In the genomic region with DNA sequence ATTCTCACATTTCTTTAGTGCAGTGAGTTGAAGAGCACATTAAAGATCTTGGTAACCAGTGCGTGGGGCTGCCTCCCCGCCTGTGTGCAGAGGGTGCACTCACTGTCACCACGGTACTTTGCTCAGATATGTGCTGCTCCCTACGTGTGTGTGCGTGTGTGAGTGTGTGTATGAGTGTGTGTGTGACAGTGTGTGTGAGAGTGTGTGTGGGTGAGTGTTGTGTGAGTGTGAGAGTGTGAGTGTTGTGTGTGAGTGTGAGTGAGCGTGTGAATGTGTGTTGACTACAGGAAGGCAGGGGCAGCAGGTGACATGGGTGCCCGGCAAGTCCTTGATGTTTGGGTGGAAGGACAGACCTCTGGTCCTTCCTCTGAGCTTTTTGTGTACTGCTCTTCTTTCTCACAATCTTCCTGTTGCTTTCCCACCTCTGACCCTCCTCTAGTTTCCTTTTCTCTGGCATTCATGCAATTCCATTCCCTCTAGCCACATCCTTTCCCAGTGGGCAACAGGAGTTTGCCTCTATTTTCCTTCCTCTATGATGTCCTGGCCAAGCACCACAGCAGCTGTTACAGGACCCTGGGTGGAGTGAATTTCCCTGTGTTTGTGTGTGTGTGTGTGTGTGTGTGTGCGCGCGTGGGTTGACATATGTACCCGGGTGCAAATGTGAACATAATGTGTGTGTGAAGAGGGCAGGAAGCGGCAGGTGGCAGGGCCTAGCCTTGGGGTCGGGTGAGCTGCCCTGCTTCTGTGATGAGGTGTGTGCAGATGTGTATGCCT, we compare ENCODE assay signal across 21 cellular contexts. TPM values are rescaled to one million over a fixed set of nuclear protein-coding genes. Genes with fewer than 3 reads are reported as not detected.
DNase-seq lines count a peak whose midpoint lies in the region; ATAC-seq and TF ChIP-seq lines count a peak whose summit lies in the region.
"Had no signal": no experiment of that assay in that cellular context is flagged by ENCODE, and none has a peak within 500 bp of the region (broad histone marks: within the 10 kb centered on the region; RNA-seq: fewer than 3 reads in every experiment).

No MANE protein-coding gene starts in this region.

- H3K27ac Mint-ChIP-seq in WTC11, result peak overlapping the region; percentile 12
- H3K27ac Mint-ChIP-seq in activated CD4-positive, alpha-beta T cell treated with anti-CD3 and anti-CD28 coated beads for 36 hours, result no peak overlapping the region
- H3K27ac Mint-ChIP-seq: activated CD4-positive, alpha-beta T cell treated with anti-CD3 and anti-CD28 coated beads, Interleukin-2, amount 10 ng/mL, durations not matched to agents 7 days and 5 days; activated naive CD4-positive, alpha-beta T cell treated with anti-CD3 and anti-CD28 coated beads, Interleukin-2, amount 10 ng/mL, durations not matched to agents 7 days and 5 days; nephron; T-cell had no signal

- H3K36me3 ChIP-seq in HEK293 (ENCODE audit: control insufficient read depth in 2 of 2, insufficient read depth in 1 of 2, low read length in 2 of 2) (no peaks in the 10 kb centered on the region), gastroesophageal sphincter (no peaks in the 10 kb centered on the region)
- H3K36me3 ChIP-seq: heart right ventricle, Peyer's patch, right lobe of liver, stomach had no signal

- H3K4me3 ChIP-seq in HEK293 (ENCODE audit: low read depth, low read length) (no peak overlapping the region), gastroesophageal sphincter (no peak overlapping the region)
- H3K4me3 ChIP-seq: heart right ventricle, Peyer's patch, right lobe of liver, stomach had no signal

- peaks cover 66% of the 10 kb centered on the region for H3K27me3 ChIP-seq in gastroesophageal sphincter
- H3K27me3 ChIP-seq: Peyer's patch, right lobe of liver had no signal

- POLR2A ChIA-PET in HEK293 (lab: Yijun Ruan, JAX) (no interaction called here), WTC11 (lab: Charles Lee) (interaction anchor here (0.6 to 1.2 kb wide), 3 partner anchors 15 to 223 kb away, joined by 3 read pairs; no protein-coding TSS in a partner anchor)
- POLR2A ChIA-PET in activated CD4-positive, alpha-beta T cell treated with anti-CD3 and anti-CD28 coated beads for 36 hours (lab: Charles Lee), result no interaction called here

- no peak for TF ChIP-seq POLR2A in gastroesophageal sphincter (IDR thresholded peaks at IDR 0.05)

- intact Hi-C loops in posterior vena cava (cut with DNase I), result loop anchor here (5.0 kb wide), 1 partner anchor 227 kb away; no protein-coding TSS in a partner anchor
- intact Hi-C loops in activated CD4-positive, alpha-beta T cell treated with anti-CD3 and anti-CD28 coated beads for 36 hours (cut with DNase I, micrococcal nuclease), result loop anchor here in 1 of 2 experiments (5.0 kb wide), 1 partner anchor 117 kb away; no protein-coding TSS in a partner anchor

- TF ChIP-seq CTCF in HEK293 (tag by site-specific recombination; IDR thresholded peaks at IDR 0.05) (no peak), WTC11 (IDR thresholded peaks at IDR 0.05) (no peak), gastroesophageal sphincter (IDR thresholded peaks at IDR 0.05) (no peak)

- ATAC-seq in WTC11, result no peak
- ATAC-seq in gastroesophageal sphincter, result peak; percentile 20
- no peak for ATAC-seq in activated CD4-positive, alpha-beta T cell treated with anti-CD3 and anti-CD28 coated beads for 36 hours
- ATAC-seq in HG03378 (IDR thresholded peaks at IDR 0.05; ENCODE audit: unreplicated experiment), result no peak
- ATAC-seq: heart right ventricle, left colon, right lobe of liver, T-cell had no signal

- no peaks in the 10 kb centered on the region for H3K36me3 Mint-ChIP-seq in WTC11
- no peaks in the 10 kb centered on the region for H3K36me3 Mint-ChIP-seq in activated CD4-positive, alpha-beta T cell treated with anti-CD3 and anti-CD28 coated beads for 36 hours (ENCODE audit: low read depth)
- H3K36me3 Mint-ChIP-seq: activated naive CD4-positive, alpha-beta T cell treated with anti-CD3 and anti-CD28 coated beads, Interleukin-2, amount 10 ng/mL, durations not matched to agents 7 days and 5 days; T-cell had no signal

- WGBS in gastroesophageal sphincter (ENCODE audit: low coverage in 1 of 2), 2 donors, result 86 to 91% methylated on average over 3 to 7 of the region's 13 CpGs

- H3K27me3 Mint-ChIP-seq in WTC11 (ENCODE audit: low read depth), result no peaks in the 10 kb centered on the region
- H3K27me3 Mint-ChIP-seq in activated CD4-positive, alpha-beta T cell treated with anti-CD3 and anti-CD28 coated beads for 36 hours, result peaks cover 26% of the 10 kb centered on the region

- H3K4me1 Mint-ChIP-seq in WTC11, result peaks cover 55% of the 10 kb centered on the region
- H3K4me1 Mint-ChIP-seq in activated CD4-positive, alpha-beta T cell treated with anti-CD3 and anti-CD28 coated beads for 36 hours, result peaks cover 4% of the 10 kb centered on the region
- H3K4me1 Mint-ChIP-seq: nephron had no signal

- TF ChIP-seq EP300 in gastroesophageal sphincter (IDR thresholded peaks at IDR 0.05), result no peak

- no peak overlapping the region for H3K4me3 Mint-ChIP-seq in WTC11
- H3K4me3 Mint-ChIP-seq in activated CD4-positive, alpha-beta T cell treated with anti-CD3 and anti-CD28 coated beads for 36 hours, result no peak overlapping the region
- H3K4me3 Mint-ChIP-seq: activated CD4-positive, alpha-beta T cell treated with anti-CD3 and anti-CD28 coated beads, Interleukin-2, amount 10 ng/mL, durations not matched to agents 7 days and 5 days; activated naive CD4-positive, alpha-beta T cell treated with anti-CD3 and anti-CD28 coated beads, Interleukin-2, amount 10 ng/mL, durations not matched to agents 7 days and 5 days; nephron; T-cell had no signal

- H3K9me3 ChIP-seq in HEK293 (ENCODE audit: control insufficient read depth, insufficient read depth, low read depth, low read length) (no peaks in the 10 kb centered on the region), gastroesophageal sphincter (no peaks in the 10 kb centered on the region)
- H3K9me3 ChIP-seq: heart right ventricle, Peyer's patch, right lobe of liver, stomach had no signal

- no peak overlapping the region for H3K27ac ChIP-seq in HEK293 (ENCODE audit: extremely low read depth, low read depth, low read length)
- H3K27ac ChIP-seq in gastroesophageal sphincter, result no peak overlapping the region
- H3K27ac ChIP-seq: heart right ventricle, parathyroid adenoma, Peyer's patch, right lobe of liver, stomach had no signal

- DNase-seq in WTC11 (ENCODE audit: low spot score) (no peak), posterior vena cava (ENCODE audit: low spot score) (peak; percentile 16)
- no peak for DNase-seq in activated CD4-positive, alpha-beta T cell treated with anti-CD3 and anti-CD28 coated beads for 36 hours
- no peak for DNase-seq in activated naive CD4-positive, alpha-beta T cell treated with Interleukin-2 at 50 U/mL for 16 hours
- DNase-seq: activated CD4-positive, alpha-beta T cell treated with anti-CD3 and anti-CD28 coated beads, Interleukin-2, amount 10 ng/mL, durations not matched to agents 7 days and 5 days; activated naive CD4-positive, alpha-beta T cell treated with anti-CD3 and anti-CD28 coated beads, Interleukin-2, amount 10 ng/mL, durations not matched to agents 7 days and 5 days; heart right ventricle; midbrain; NCI-H187; stomach; T-cell; trophoblast cell had no signal

- no peaks in the 10 kb centered on the region for H3K9me3 Mint-ChIP-seq in WTC11
- H3K9me3 Mint-ChIP-seq in activated CD4-positive, alpha-beta T cell treated with anti-CD3 and anti-CD28 coated beads for 36 hours (ENCODE audit: low read depth), result no peaks in the 10 kb centered on the region
- H3K9me3 Mint-ChIP-seq: activated CD4-positive, alpha-beta T cell treated with anti-CD3 and anti-CD28 coated beads, Interleukin-2, amount 10 ng/mL, durations not matched to agents 7 days and 5 days; activated naive CD4-positive, alpha-beta T cell treated with anti-CD3 and anti-CD28 coated beads, Interleukin-2, amount 10 ng/mL, durations not matched to agents 7 days and 5 days; nephron; T-cell had no signal

- CTCF ChIA-PET in HEK293 (lab: Yijun Ruan, JAX), result interaction anchor here (0.6 to 1.8 kb wide), 8 partner anchors 11 to 438 kb away, joined by 3 to 6 read pairs (median 4); no protein-coding TSS in a partner anchor
- CTCF ChIA-PET in WTC11 (lab: Charles Lee), result interaction anchor here (0.5 to 2.6 kb wide), 20 partner anchors 8 to 468 kb away, joined by 3 to 20 read pairs (median 4); no protein-coding TSS in a partner anchor
- CTCF ChIA-PET in activated CD4-positive, alpha-beta T cell treated with anti-CD3 and anti-CD28 coated beads for 36 hours (lab: Charles Lee), result interaction anchor here (0.6 to 1.0 kb wide), 2 partner anchors 64 to 603 kb away, joined by 3 read pairs; no protein-coding TSS in a partner anchor

- H3K4me1 ChIP-seq in HEK293 (ENCODE audit: control insufficient read depth, insufficient read depth, low read length) (no peaks in the 10 kb centered on the region), gastroesophageal sphincter (no peaks in the 10 kb centered on the region)
- H3K4me1 ChIP-seq: heart right ventricle, parathyroid adenoma, Peyer's patch, right lobe of liver, stomach had no signal

TF ChIP-seq in HEK293, 187 proteins besides CTCF, POLR2A, EP300 and RAD21 (continues in another document):
- TF ChIP-seq ZNF549 (tag by site-specific recombination; IDR thresholded peaks at IDR 0.05), result no peak
- TF ChIP-seq RBAK (tag by site-specific recombination; IDR thresholded peaks at IDR 0.05), result no peak
- no peak for TF ChIP-seq ZFP41 (tag by site-specific recombination; IDR thresholded peaks at IDR 0.05; ENCODE audit: borderline replicate concordance)
- no peak for TF ChIP-seq ZNF112 (tag by site-specific recombination; IDR thresholded peaks at IDR 0.05)
- TF ChIP-seq ZNF768 (tag by site-specific recombination; IDR thresholded peaks at IDR 0.05), result no peak

TF ChIP-seq in WTC11, 78 proteins besides CTCF, POLR2A, EP300 and RAD21 (continues in another document):
- TF ChIP-seq, protein P1, sequence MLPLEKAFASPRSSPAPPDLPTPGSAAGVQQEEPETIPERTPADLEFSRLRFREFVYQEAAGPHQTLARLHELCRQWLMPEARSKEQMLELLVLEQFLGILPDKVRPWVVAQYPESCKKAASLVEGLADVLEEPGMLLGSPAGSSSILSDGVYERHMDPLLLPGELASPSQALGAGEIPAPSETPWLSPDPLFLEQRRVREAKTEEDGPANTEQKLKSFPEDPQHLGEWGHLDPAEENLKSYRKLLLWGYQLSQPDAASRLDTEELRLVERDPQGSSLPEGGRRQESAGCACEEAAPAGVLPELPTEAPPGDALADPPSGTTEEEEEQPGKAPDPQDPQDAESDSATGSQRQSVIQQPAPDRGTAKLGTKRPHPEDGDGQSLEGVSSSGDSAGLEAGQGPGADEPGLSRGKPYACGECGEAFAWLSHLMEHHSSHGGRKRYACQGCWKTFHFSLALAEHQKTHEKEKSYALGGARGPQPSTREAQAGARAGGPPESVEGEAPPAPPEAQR (CRISPR knock-in tag; IDR thresholded peaks at IDR 0.05), result no peak

RNA-seq across cellular contexts. Expression of a gene that starts 19.8 kb away (rescaled TPM):
- total RNA-seq in WTC11 (2021) (7.7 to 19.2 TPM (median 9.2 TPM) in 3 replicates), gastroesophageal sphincter (not detected), posterior vena cava (not detected)
- total RNA-seq in activated CD4-positive, alpha-beta T cell treated with anti-CD3 and anti-CD28 coated beads for 36 hours, result not detected
- total RNA-seq: activated CD4-positive, alpha-beta T cell treated with anti-CD3 and anti-CD28 coated beads, Interleukin-2, amount 10 ng/mL, durations not matched to agents 7 days and 5 days; epithelial cell of proximal tubule; heart right ventricle; right lobe of liver had no signal
